Comparison of ENCODE assay signal across 2 cellular contexts in the genomic region with DNA sequence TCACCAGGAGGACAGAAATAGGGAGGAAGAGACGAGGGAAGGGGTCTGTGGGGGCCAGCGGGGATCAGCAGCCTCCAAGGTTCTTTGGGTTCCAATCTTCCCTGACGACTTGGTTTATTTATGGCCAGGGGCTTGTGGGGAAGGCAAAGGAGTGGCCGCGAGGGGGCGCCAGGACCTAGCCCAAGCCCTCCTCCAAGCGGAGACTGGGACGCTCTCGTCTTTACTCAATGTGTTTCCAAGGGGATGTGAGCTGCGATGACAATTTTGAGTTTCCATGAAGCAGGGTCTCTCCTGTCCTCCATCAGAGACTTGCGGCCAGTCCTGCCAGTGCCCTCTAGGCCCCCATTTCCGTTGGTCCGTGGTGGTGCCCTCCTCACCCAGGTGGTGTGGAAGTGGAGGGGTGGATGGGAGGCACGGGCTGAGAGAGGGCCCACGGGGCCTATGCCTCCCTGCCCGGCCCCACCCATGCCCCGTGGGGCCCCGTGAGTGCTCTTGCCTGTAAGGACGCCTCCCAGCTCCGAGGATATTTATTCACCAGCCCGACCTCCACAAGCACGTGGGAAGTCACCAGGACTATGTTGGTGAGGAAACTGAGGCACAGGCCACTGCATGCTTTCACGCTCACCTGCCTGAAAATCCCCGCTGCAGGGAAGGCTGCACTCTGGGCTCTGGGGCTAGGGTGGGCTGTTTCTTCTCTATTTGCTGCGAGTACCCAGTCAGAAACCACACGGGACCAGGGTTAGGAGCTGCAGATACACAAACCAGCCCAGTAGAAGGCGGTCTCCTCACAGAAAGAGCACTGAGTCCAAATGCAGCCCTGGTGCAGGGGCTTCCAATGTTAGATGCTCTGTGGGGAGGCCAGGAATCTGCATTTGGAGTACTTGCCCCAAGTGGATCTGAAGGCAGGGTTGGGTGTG.
TF ChIP-seq lines count a peak whose summit lies in the region.

No MANE protein-coding gene starts in this region.

TF ChIP-seq in GM23338, 12 proteins besides CTCF, POLR2A, EP300 and RAD21 (continues in another document):
- TF ChIP-seq, protein P1, sequence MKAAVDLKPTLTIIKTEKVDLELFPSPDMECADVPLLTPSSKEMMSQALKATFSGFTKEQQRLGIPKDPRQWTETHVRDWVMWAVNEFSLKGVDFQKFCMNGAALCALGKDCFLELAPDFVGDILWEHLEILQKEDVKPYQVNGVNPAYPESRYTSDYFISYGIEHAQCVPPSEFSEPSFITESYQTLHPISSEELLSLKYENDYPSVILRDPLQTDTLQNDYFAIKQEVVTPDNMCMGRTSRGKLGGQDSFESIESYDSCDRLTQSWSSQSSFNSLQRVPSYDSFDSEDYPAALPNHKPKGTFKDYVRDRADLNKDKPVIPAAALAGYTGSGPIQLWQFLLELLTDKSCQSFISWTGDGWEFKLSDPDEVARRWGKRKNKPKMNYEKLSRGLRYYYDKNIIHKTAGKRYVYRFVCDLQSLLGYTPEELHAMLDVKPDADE (IDR thresholded peaks at IDR 0.05): no peak
- TF ChIP-seq NANOG (IDR thresholded peaks at IDR 0.05; ENCODE audit: borderline replicate concordance) (no peak), ZNF114 (CRISPR knock-in tag; IDR thresholded peaks at IDR 0.05) (no peak), POLR2AphosphoS5 (IDR thresholded peaks at IDR 0.05; ENCODE audit: low read depth) (no peak), EZH2phosphoT487 (IDR thresholded peaks at IDR 0.05; ENCODE audit: unreplicated experiment) (no peak)
- TF ChIP-seq, protein P2, sequence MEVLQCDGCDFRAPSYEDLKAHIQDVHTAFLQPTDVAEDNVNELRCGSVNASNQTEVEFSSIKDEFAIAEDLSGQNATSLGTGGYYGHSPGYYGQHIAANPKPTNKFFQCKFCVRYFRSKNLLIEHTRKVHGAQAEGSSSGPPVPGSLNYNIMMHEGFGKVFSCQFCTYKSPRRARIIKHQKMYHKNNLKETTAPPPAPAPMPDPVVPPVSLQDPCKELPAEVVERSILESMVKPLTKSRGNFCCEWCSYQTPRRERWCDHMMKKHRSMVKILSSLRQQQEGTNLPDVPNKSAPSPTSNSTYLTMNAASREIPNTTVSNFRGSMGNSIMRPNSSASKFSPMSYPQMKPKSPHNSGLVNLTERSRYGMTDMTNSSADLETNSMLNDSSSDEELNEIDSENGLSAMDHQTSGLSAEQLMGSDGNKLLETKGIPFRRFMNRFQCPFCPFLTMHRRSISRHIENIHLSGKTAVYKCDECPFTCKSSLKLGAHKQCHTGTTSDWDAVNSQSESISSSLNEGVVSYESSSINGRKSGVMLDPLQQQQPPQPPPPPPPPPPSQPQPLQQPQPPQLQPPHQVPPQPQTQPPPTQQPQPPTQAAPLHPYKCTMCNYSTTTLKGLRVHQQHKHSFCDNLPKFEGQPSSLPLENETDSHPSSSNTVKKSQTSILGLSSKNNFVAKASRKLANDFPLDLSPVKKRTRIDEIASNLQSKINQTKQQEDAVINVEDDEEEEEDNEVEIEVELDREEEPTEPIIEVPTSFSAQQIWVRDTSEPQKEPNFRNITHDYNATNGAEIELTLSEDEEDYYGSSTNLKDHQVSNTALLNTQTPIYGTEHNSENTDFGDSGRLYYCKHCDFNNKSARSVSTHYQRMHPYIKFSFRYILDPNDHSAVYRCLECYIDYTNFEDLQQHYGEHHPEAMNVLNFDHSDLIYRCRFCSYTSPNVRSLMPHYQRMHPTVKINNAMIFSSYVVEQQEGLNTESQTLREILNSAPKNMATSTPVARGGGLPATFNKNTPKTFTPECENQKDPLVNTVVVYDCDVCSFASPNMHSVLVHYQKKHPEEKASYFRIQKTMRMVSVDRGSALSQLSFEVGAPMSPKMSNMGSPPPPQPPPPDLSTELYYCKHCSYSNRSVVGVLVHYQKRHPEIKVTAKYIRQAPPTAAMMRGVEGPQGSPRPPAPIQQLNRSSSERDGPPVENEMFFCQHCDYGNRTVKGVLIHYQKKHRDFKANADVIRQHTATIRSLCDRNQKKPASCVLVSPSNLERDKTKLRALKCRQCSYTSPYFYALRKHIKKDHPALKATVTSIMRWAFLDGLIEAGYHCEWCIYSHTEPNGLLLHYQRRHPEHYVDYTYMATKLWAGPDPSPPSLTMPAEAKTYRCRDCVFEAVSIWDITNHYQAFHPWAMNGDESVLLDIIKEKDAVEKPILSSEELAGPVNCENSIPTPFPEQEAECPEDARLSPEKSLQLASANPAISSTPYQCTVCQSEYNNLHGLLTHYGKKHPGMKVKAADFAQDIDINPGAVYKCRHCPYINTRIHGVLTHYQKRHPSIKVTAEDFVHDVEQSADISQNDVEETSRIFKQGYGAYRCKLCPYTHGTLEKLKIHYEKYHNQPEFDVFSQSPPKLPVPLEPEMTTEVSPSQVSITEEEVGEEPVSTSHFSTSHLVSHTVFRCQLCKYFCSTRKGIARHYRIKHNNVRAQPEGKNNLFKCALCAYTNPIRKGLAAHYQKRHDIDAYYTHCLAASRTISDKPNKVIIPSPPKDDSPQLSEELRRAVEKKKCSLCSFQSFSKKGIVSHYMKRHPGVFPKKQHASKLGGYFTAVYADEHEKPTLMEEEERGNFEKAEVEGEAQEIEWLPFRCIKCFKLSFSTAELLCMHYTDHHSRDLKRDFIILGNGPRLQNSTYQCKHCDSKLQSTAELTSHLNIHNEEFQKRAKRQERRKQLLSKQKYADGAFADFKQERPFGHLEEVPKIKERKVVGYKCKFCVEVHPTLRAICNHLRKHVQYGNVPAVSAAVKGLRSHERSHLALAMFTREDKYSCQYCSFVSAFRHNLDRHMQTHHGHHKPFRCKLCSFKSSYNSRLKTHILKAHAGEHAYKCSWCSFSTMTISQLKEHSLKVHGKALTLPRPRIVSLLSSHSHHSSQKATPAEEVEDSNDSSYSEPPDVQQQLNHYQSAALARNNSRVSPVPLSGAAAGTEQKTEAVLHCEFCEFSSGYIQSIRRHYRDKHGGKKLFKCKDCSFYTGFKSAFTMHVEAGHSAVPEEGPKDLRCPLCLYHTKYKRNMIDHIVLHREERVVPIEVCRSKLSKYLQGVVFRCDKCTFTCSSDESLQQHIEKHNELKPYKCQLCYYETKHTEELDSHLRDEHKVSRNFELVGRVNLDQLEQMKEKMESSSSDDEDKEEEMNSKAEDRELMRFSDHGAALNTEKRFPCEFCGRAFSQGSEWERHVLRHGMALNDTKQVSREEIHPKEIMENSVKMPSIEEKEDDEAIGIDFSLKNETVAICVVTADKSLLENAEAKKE (CRISPR knock-in tag; IDR thresholded peaks at IDR 0.05): no peak
- TF ChIP-seq, protein P3, sequence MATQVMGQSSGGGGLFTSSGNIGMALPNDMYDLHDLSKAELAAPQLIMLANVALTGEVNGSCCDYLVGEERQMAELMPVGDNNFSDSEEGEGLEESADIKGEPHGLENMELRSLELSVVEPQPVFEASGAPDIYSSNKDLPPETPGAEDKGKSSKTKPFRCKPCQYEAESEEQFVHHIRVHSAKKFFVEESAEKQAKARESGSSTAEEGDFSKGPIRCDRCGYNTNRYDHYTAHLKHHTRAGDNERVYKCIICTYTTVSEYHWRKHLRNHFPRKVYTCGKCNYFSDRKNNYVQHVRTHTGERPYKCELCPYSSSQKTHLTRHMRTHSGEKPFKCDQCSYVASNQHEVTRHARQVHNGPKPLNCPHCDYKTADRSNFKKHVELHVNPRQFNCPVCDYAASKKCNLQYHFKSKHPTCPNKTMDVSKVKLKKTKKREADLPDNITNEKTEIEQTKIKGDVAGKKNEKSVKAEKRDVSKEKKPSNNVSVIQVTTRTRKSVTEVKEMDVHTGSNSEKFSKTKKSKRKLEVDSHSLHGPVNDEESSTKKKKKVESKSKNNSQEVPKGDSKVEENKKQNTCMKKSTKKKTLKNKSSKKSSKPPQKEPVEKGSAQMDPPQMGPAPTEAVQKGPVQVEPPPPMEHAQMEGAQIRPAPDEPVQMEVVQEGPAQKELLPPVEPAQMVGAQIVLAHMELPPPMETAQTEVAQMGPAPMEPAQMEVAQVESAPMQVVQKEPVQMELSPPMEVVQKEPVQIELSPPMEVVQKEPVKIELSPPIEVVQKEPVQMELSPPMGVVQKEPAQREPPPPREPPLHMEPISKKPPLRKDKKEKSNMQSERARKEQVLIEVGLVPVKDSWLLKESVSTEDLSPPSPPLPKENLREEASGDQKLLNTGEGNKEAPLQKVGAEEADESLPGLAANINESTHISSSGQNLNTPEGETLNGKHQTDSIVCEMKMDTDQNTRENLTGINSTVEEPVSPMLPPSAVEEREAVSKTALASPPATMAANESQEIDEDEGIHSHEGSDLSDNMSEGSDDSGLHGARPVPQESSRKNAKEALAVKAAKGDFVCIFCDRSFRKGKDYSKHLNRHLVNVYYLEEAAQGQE (IDR thresholded peaks at IDR 0.05; ENCODE audit: unreplicated experiment): no peak

TF ChIP-seq in HepG2, 621 proteins besides CTCF, POLR2A, EP300 and RAD21 (continued from another document and continues in another):
- TF ChIP-seq NFKB2 (CRISPR knock-in tag; IDR thresholded peaks at IDR 0.05; ENCODE audit: borderline replicate concordance) (peak; percentile 50; the same call in 1 of the 2 replicates), ARID2 (CRISPR knock-in tag; IDR thresholded peaks at IDR 0.05; ENCODE audit: borderline replicate concordance) (no peak), SALL1 (CRISPR knock-in tag; IDR thresholded peaks at IDR 0.05) (peak; percentile 30; the same call in 1 of the 2 replicates), ZNF383 (CRISPR knock-in tag; IDR thresholded peaks at IDR 0.05; ENCODE audit: borderline replicate concordance) (no peak), ZKSCAN5 (CRISPR knock-in tag; IDR thresholded peaks at IDR 0.05) (no peak), ZNF558 (CRISPR knock-in tag; IDR thresholded peaks at IDR 0.05; ENCODE audit: borderline replicate concordance) (no peak), ZNF781 (CRISPR knock-in tag; IDR thresholded peaks at IDR 0.05; ENCODE audit: borderline replicate concordance, not compliant biosample characterization) (no peak), ZNF335 (CRISPR knock-in tag; IDR thresholded peaks at IDR 0.05) (no peak), ZNF547 (CRISPR knock-in tag; IDR thresholded peaks at IDR 0.05) (no peak), MTA1 (CRISPR knock-in tag; IDR thresholded peaks at IDR 0.05; ENCODE audit: borderline replicate concordance) (no peak), SIN3A (IDR thresholded peaks at IDR 0.05; ENCODE audit: borderline replicate concordance, low read depth, low read length) (no peak), KDM2A (CRISPR knock-in tag; IDR thresholded peaks at IDR 0.05; ENCODE audit: borderline replicate concordance, low read depth) (peak; percentile 58; the same call in 1 of the 2 replicates), ELF1 (CRISPR knock-in tag; IDR thresholded peaks at IDR 0.05) (no peak), ZNF772 (CRISPR knock-in tag; IDR thresholded peaks at IDR 0.05) (no peak), ZNF256 (CRISPR knock-in tag; conservative IDR thresholded peaks at IDR 0.05) (no peak), ASH2L (IDR thresholded peaks at IDR 0.05; ENCODE audit: insufficient read length, low read depth, low read length) (no peak), NBN (conservative IDR thresholded peaks at IDR 0.05) (no peak), KMT2A (CRISPR knock-in tag; IDR thresholded peaks at IDR 0.05) (no peak)
- TF ChIP-seq, protein P4, sequence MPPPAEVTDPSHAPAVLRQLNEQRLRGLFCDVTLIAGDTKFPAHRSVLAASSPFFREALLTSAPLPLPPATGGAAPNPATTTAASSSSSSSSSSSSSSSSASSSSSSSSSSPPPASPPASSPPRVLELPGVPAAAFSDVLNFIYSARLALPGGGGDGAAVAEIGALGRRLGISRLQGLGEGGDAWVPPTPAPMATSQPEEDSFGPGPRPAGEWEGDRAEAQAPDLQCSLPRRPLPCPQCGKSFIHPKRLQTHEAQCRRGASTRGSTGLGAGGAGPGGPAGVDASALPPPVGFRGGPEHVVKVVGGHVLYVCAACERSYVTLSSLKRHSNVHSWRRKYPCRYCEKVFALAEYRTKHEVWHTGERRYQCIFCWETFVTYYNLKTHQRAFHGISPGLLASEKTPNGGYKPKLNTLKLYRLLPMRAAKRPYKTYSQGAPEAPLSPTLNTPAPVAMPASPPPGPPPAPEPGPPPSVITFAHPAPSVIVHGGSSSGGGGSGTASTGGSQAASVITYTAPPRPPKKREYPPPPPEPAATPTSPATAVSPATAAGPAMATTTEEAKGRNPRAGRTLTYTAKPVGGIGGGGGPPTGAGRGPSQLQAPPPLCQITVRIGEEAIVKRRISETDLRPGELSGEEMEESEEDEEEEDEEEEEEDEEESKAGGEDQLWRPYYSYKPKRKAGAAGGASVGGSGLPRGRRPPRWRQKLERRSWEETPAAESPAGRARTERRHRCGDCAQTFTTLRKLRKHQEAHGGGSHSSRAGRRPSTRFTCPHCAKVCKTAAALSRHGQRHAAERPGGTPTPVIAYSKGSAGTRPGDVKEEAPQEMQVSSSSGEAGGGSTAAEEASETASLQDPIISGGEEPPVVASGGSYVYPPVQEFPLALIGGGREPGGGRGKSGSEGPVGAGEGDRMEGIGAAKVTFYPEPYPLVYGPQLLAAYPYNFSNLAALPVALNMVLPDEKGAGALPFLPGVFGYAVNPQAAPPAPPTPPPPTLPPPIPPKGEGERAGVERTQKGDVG (CRISPR knock-in tag; IDR thresholded peaks at IDR 0.05; ENCODE audit: borderline replicate concordance): no peak
- TF ChIP-seq, protein P5, sequence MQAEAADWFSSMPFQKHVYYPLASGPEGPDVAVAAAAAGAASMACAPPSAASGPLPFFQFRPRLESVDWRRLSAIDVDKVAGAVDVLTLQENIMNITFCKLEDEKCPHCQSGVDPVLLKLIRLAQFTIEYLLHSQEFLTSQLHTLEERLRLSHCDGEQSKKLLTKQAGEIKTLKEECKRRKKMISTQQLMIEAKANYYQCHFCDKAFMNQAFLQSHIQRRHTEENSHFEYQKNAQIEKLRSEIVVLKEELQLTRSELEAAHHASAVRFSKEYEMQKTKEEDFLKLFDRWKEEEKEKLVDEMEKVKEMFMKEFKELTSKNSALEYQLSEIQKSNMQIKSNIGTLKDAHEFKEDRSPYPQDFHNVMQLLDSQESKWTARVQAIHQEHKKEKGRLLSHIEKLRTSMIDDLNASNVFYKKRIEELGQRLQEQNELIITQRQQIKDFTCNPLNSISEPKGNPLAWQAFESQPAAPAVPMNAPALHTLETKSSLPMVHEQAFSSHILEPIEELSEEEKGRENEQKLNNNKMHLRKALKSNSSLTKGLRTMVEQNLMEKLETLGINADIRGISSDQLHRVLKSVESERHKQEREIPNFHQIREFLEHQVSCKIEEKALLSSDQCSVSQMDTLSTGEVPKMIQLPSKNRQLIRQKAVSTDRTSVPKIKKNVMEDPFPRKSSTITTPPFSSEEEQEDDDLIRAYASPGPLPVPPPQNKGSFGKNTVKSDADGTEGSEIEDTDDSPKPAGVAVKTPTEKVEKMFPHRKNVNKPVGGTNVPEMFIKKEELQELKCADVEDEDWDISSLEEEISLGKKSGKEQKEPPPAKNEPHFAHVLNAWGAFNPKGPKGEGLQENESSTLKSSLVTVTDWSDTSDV (CRISPR knock-in tag; IDR thresholded peaks at IDR 0.05): no peak
- TF ChIP-seq, protein P6, sequence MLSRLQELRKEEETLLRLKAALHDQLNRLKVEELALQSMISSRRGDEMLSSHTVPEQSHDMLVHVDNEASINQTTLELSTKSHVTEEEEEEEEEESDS (CRISPR knock-in tag; IDR thresholded peaks at IDR 0.05; ENCODE audit: borderline replicate concordance): no peak
- TF ChIP-seq, protein P7, sequence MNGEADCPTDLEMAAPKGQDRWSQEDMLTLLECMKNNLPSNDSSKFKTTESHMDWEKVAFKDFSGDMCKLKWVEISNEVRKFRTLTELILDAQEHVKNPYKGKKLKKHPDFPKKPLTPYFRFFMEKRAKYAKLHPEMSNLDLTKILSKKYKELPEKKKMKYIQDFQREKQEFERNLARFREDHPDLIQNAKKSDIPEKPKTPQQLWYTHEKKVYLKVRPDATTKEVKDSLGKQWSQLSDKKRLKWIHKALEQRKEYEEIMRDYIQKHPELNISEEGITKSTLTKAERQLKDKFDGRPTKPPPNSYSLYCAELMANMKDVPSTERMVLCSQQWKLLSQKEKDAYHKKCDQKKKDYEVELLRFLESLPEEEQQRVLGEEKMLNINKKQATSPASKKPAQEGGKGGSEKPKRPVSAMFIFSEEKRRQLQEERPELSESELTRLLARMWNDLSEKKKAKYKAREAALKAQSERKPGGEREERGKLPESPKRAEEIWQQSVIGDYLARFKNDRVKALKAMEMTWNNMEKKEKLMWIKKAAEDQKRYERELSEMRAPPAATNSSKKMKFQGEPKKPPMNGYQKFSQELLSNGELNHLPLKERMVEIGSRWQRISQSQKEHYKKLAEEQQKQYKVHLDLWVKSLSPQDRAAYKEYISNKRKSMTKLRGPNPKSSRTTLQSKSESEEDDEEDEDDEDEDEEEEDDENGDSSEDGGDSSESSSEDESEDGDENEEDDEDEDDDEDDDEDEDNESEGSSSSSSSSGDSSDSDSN (CRISPR knock-in tag; IDR thresholded peaks at IDR 0.05): 0 out of 2 replicates have a peak, but pooled peaks have one; percentile 12
